Comparison of ENCODE assay signal across 13 cellular contexts in the genomic region with DNA sequence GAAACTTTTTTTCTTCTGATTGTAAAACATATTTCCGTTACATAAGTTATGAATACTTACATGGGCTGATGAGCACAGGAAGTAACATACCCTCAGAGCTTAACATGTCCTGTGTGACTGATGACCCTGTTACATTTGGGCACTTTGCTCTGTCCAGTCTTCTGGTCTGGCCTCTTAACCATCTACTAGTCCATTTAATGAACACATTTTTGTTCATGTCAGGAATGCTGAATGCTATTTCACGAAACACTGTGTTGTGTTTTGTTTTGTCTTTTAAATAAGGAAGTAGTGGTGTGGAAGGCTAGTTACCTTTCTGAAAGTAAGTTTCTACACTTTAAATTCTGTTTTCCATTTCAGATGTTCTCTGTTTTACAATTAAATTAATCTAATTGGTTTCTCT.
A peak's percentile ranks its signal among the peaks of the same experiment; 100 is the strongest.
DNase-seq lines count a peak whose midpoint lies in the region; ATAC-seq, FAIRE-seq and TF ChIP-seq lines count a peak whose summit lies in the region.
"Had no signal": no experiment of that assay in that cellular context is flagged by ENCODE, and none has a peak within 500 bp of the region (broad histone marks: within the 10 kb centered on the region; RNA-seq: fewer than 3 reads in every experiment).

No MANE protein-coding gene starts in this region.

- peak; percentile 72 for FAIRE-seq in GM12892 (lab: Jason Lieb, UNC)

- no peaks in the 10 kb centered on the region for H3K9me3 Mint-ChIP-seq in activated CD8-positive, alpha-beta T cell treated with anti-CD3 and anti-CD28 coated beads, Interleukin-2, amount 10 ng/mL, durations not matched to agents 7 days and 5 days (ENCODE audit: insufficient read depth)

- H3K4me1 ChIP-seq in uterus: no peaks in the 10 kb centered on the region
- H3K4me1 ChIP-seq: ascending aorta had no signal

- H3K27ac Mint-ChIP-seq in activated CD8-positive, alpha-beta T cell treated with anti-CD3 and anti-CD28 coated beads, Interleukin-2, amount 10 ng/mL, durations not matched to agents 7 days and 5 days: peak overlapping the region; percentile 56

- peak; percentile 53 for ATAC-seq in GM19467 (IDR thresholded peaks at IDR 0.05; ENCODE audit: unreplicated experiment)
- peak; percentile 41 for ATAC-seq in HG03103 (IDR thresholded peaks at IDR 0.05; ENCODE audit: low read depth, unreplicated experiment)
- no peak for ATAC-seq in activated CD8-positive, alpha-beta T cell treated with anti-CD3 and anti-CD28 coated beads, Interleukin-2, amount 10 ng/mL, durations not matched to agents 7 days and 5 days

- no peak overlapping the region for H3K4me3 ChIP-seq in uterus
- H3K4me3 ChIP-seq: ascending aorta had no signal

- no peaks in the 10 kb centered on the region for H3K36me3 ChIP-seq in uterus

- H3K9me3 ChIP-seq in uterus: no peaks in the 10 kb centered on the region
- H3K9me3 ChIP-seq: ascending aorta had no signal

- H3K27ac ChIP-seq in uterus: no peak overlapping the region
- H3K27ac ChIP-seq: ascending aorta had no signal

- CTCF ChIA-PET in activated CD8-positive, alpha-beta T cell treated with anti-CD3 and anti-CD28 coated beads, Interleukin-2, amount 10 ng/mL, durations not matched to agents 7 days and 5 days (lab: Charles Lee): interaction anchor here (1.2 to 2.3 kb wide), 3 partner anchors 12 to 123 kb away, joined by 3 to 9 read pairs (median 5); no protein-coding TSS in a partner anchor

- DNase-seq in GM12892 (ENCODE audit: insufficient read length) (no peak), uterus (no peak), HPDE6-E6E7 (ENCODE audit: extremely low spot score) (no peak), ecto neural progenitor cell (ENCODE audit: low spot score) (no peak)
- no peak for DNase-seq in activated CD8-positive, alpha-beta T cell treated with anti-CD3 and anti-CD28 coated beads, Interleukin-2, amount 10 ng/mL, durations not matched to agents 7 days and 5 days
- no peak for DNase-seq in activated CD4-positive, alpha-beta T cell treated with anti-CD3 and anti-CD28 coated beads, Interleukin-2, amount 50 U/mL, for 4 hours
- DNase-seq: DMS 273 treated with DMSO at 0.1 percent for 48 hours, foreskin melanocyte, NCI-H2081 treated with DMSO at 0.1 percent for 48 hours, T-helper 9 cell had no signal

- peaks cover 35% of the 10 kb centered on the region for H3K36me3 Mint-ChIP-seq in activated CD8-positive, alpha-beta T cell treated with anti-CD3 and anti-CD28 coated beads, Interleukin-2, amount 10 ng/mL, durations not matched to agents 7 days and 5 days (ENCODE audit: low read depth)

- TF ChIP-seq CTCF in uterus (IDR thresholded peaks at IDR 0.05): no peak

- H3K4me3 Mint-ChIP-seq in activated CD8-positive, alpha-beta T cell treated with anti-CD3 and anti-CD28 coated beads, Interleukin-2, amount 10 ng/mL, durations not matched to agents 7 days and 5 days: no peak overlapping the region

- intact Hi-C loops in uterus (cut with DNase I; ENCODE audit: low total_unique reads): no loop called here

- H3K27me3 ChIP-seq in uterus: no peaks in the 10 kb centered on the region
- H3K27me3 ChIP-seq: ascending aorta had no signal

- TF ChIP-seq POLR2A in GM12892 (IDR thresholded peaks at IDR 0.05; ENCODE audit: low read depth, low read length): no peak
- TF ChIP-seq POLR2A in uterus (IDR thresholded peaks at IDR 0.05): no peak

- no peaks in the 10 kb centered on the region for H3K27me3 Mint-ChIP-seq in activated CD8-positive, alpha-beta T cell treated with anti-CD3 and anti-CD28 coated beads, Interleukin-2, amount 10 ng/mL, durations not matched to agents 7 days and 5 days (ENCODE audit: low read depth)

- POLR2A ChIA-PET in activated CD8-positive, alpha-beta T cell treated with anti-CD3 and anti-CD28 coated beads, Interleukin-2, amount 10 ng/mL, durations not matched to agents 7 days and 5 days (lab: Charles Lee): no interaction called here

- peaks cover 16% of the 10 kb centered on the region for H3K4me1 Mint-ChIP-seq in activated CD8-positive, alpha-beta T cell treated with anti-CD3 and anti-CD28 coated beads, Interleukin-2, amount 10 ng/mL, durations not matched to agents 7 days and 5 days (ENCODE audit: low read depth)
